In the genomic region with DNA sequence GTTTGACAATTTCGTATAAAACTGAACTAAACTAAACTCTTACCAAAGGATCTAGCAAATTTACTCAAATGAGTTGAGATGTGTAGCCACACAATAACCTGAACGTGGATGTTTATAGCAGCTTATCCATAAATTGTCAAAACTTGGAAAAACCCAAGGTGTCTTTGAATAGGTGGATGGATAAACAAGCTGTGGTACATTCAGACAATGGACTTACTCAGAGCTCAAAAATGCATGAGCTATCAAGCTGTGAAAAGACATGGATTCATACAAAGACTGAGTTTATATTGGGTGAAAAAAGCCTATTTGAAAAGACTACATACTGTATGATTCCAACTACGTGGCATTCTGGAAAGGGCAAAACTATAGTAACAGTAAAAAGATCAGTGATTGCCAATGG, we compare ENCODE assay signal across 22 cellular contexts.
"Had no signal": no experiment of that assay in that cellular context is flagged by ENCODE, and none has a peak within 500 bp of the region (broad histone marks: within the 10 kb centered on the region; RNA-seq: fewer than 3 reads in every experiment).

No MANE protein-coding gene starts in this region.

- H3K4me2 ChIP-seq: smooth muscle cell had no signal

- ATAC-seq: activated CD8-positive, alpha-beta memory T cell treated with anti-CD3 and anti-CD28 coated beads, Interleukin-2, amount 10 ng/mL, durations not matched to agents 7 days and 5 days; naive thymus-derived CD4-positive, alpha-beta T cell; sciatic nerve; stimulated activated effector memory CD8-positive, alpha-beta T cell treated with anti-CD3 and anti-CD28 coated beads, Interleukin-12 subunit alpha, Interleukin-12 subunit beta, amount 100 ng/mL, for 72 hours had no signal

- H3K9me3 ChIP-seq: stomach, vagina had no signal

- H3K9ac ChIP-seq: parathyroid adenoma had no signal

- DNase-seq: activated CD4-positive, alpha-beta memory T cell treated with anti-CD3 and anti-CD28 coated beads, Interleukin-2, amount 10 ng/mL, durations not matched to agents 7 days and 5 days; activated CD4-positive, alpha-beta T cell treated with anti-CD3 and anti-CD28 coated beads for 4 hours; activated CD8-positive, alpha-beta memory T cell treated with anti-CD3 and anti-CD28 coated beads, Interleukin-2, amount 10 ng/mL, durations not matched to agents 7 days and 5 days; activated naive CD8-positive, alpha-beta T cell treated with anti-CD3 and anti-CD28 coated beads for 36 hours; amniotic stem cell; brain microvascular endothelial cell; cerebellar nuclear complex; effector CD8-positive, alpha-beta T cell; foreskin melanocyte; hypothalamus; kidney; mesendoderm; naive thymus-derived CD4-positive, alpha-beta T cell; stimulated activated CD4-positive, alpha-beta T cell treated with anti-CD3 and anti-CD28 coated beads, Interleukin-4, amount 100 ng/mL, for 24 hours; stomach; trophoblast cell had no signal

- H3K27ac ChIP-seq: brain microvascular endothelial cell, parathyroid adenoma, stomach, vagina had no signal

- H3K4me3 ChIP-seq: smooth muscle cell, stomach, vagina had no signal

- H3K27me3 ChIP-seq: brain microvascular endothelial cell, stomach, vagina had no signal

- H3K4me1 ChIP-seq: parathyroid adenoma, stomach, vagina had no signal

- FAIRE-seq: kidney, TTC549 had no signal

- H3K79me2 ChIP-seq: parathyroid adenoma had no signal

- H2AFZ ChIP-seq: parathyroid adenoma had no signal

- H3K36me3 ChIP-seq: brain microvascular endothelial cell, vagina had no signal
